Comparison of ENCODE assay signal across 8 cellular contexts in genomic region chr3:50194903-50195500, GRCh38. TPM values are rescaled to one million over a fixed set of nuclear protein-coding genes. Genes with fewer than 3 reads are reported as not detected.
DNase-seq lines count a peak whose midpoint lies in the region; ATAC-seq lines count a peak whose summit lies in the region.

No MANE protein-coding gene starts in this region.

- no peaks in the 10 kb centered on the region for H3K9me3 Mint-ChIP-seq in activated CD4-positive, alpha-beta T cell treated with anti-CD3 and anti-CD28 coated beads, Interleukin-2, amount 10 ng/mL, durations not matched to agents 24 days and 14 days
- no peaks in the 10 kb centered on the region for H3K9me3 Mint-ChIP-seq in stimulated activated memory B cell treated with anti-CD40 and anti-IgM and Interleukin-4, amounts not matched to agents 10 μg/mL and 1 μg/mL and 100 μg/mL, for 72 hours

- intact Hi-C loops in activated CD4-positive, alpha-beta T cell treated with anti-CD3 and anti-CD28 coated beads, Interleukin-2, amount 10 ng/mL, durations not matched to agents 24 days and 14 days (cut with micrococcal nuclease): no loop called here

- no peaks in the 10 kb centered on the region for H3K36me3 Mint-ChIP-seq in activated CD4-positive, alpha-beta T cell treated with anti-CD3 and anti-CD28 coated beads, Interleukin-2, amount 10 ng/mL, durations not matched to agents 24 days and 14 days (ENCODE audit: low read depth)
- H3K36me3 Mint-ChIP-seq in stimulated activated memory B cell treated with anti-CD40 and anti-IgM and Interleukin-4, amounts not matched to agents 10 μg/mL and 1 μg/mL and 100 μg/mL, for 72 hours: no peaks in the 10 kb centered on the region

- H3K27ac Mint-ChIP-seq in activated CD4-positive, alpha-beta T cell treated with anti-CD3 and anti-CD28 coated beads, Interleukin-2, amount 10 ng/mL, durations not matched to agents 24 days and 14 days: no peak overlapping the region
- no peak overlapping the region for H3K27ac Mint-ChIP-seq in stimulated activated memory B cell treated with anti-CD40 and anti-IgM and Interleukin-4, amounts not matched to agents 10 μg/mL and 1 μg/mL and 100 μg/mL, for 72 hours

- ATAC-seq in stimulated activated memory B cell treated with anti-CD40 and anti-IgM and Interleukin-4, amounts not matched to agents 10 μg/mL and 1 μg/mL and 100 μg/mL, for 72 hours: peak; percentile 50
- no peak for ATAC-seq in GM19328 (IDR thresholded peaks at IDR 0.05; ENCODE audit: unreplicated experiment)

- H3K27me3 Mint-ChIP-seq in activated CD4-positive, alpha-beta T cell treated with anti-CD3 and anti-CD28 coated beads, Interleukin-2, amount 10 ng/mL, durations not matched to agents 24 days and 14 days: peaks cover 23% of the 10 kb centered on the region
- H3K27me3 Mint-ChIP-seq in stimulated activated memory B cell treated with anti-CD40 and anti-IgM and Interleukin-4, amounts not matched to agents 10 μg/mL and 1 μg/mL and 100 μg/mL, for 72 hours: peaks cover 31% of the 10 kb centered on the region

- peak overlapping the region; percentile 51 for H3K4me3 Mint-ChIP-seq in activated CD4-positive, alpha-beta T cell treated with anti-CD3 and anti-CD28 coated beads, Interleukin-2, amount 10 ng/mL, durations not matched to agents 24 days and 14 days
- H3K4me3 Mint-ChIP-seq in stimulated activated memory B cell treated with anti-CD40 and anti-IgM and Interleukin-4, amounts not matched to agents 10 μg/mL and 1 μg/mL and 100 μg/mL, for 72 hours: peak overlapping the region; percentile 18

- DNase-seq in DMS53 (lab: John Stamatoyannopoulos, UW): peak; percentile 33
- no peak for DNase-seq in DMS53 treated with DMSO at 0.1 percent for 48 hours (lab: John Stamatoyannopoulos, UW; ENCODE audit: unreplicated experiment)
- DNase-seq in activated CD4-positive, alpha-beta T cell treated with anti-CD3 and anti-CD28 coated beads, Interleukin-2, amount 10 ng/mL, durations not matched to agents 24 days and 14 days: no peak
- DNase-seq in germinal center (ENCODE audit: low spot score): peak; percentile 78
- DNase-seq in NK-92 (lab: John Stamatoyannopoulos, UW; ENCODE audit: unreplicated experiment): no peak
- DNase-seq in NCI-H2081 treated with DMSO at 0.1 percent for 48 hours (lab: John Stamatoyannopoulos, UW): no peak

- H3K4me1 Mint-ChIP-seq in activated CD4-positive, alpha-beta T cell treated with anti-CD3 and anti-CD28 coated beads, Interleukin-2, amount 10 ng/mL, durations not matched to agents 24 days and 14 days: peaks cover 5% of the 10 kb centered on the region
- H3K4me1 Mint-ChIP-seq in stimulated activated memory B cell treated with anti-CD40 and anti-IgM and Interleukin-4, amounts not matched to agents 10 μg/mL and 1 μg/mL and 100 μg/mL, for 72 hours: peaks cover 13% of the 10 kb centered on the region

RNA-seq across cellular contexts. Expression of gene GNAT1, which starts 3.6 kb away (rescaled TPM):
- not detected in 2 replicates for total RNA-seq in activated CD4-positive, alpha-beta T cell treated with anti-CD3 and anti-CD28 coated beads, Interleukin-2, amount 10 ng/mL, durations not matched to agents 24 days and 14 days

RNA-seq across cellular contexts. Expression of gene SLC38A3, which starts 10.1 kb away (rescaled TPM):
- not detected in 2 replicates for total RNA-seq in activated CD4-positive, alpha-beta T cell treated with anti-CD3 and anti-CD28 coated beads, Interleukin-2, amount 10 ng/mL, durations not matched to agents 24 days and 14 days

RNA-seq across cellular contexts. Expression of gene SEMA3F, which starts 39.9 kb away (rescaled TPM):
- 0.14 and 0.31 TPM in 2 replicates for total RNA-seq in activated CD4-positive, alpha-beta T cell treated with anti-CD3 and anti-CD28 coated beads, Interleukin-2, amount 10 ng/mL, durations not matched to agents 24 days and 14 days

RNA-seq across cellular contexts. Expression of gene GNAI2, which starts 41.0 kb away (rescaled TPM):
- total RNA-seq in activated CD4-positive, alpha-beta T cell treated with anti-CD3 and anti-CD28 coated beads, Interleukin-2, amount 10 ng/mL, durations not matched to agents 24 days and 14 days: 225 and 232 TPM in 2 replicates

Comparison
In these comparisons a context has a peak if more than half of its experiments do, and no peak if none do; other contexts are left out.
1. DNase-seq: peak in DMS53 (single experiment) and germinal center (single experiment); none in DMS53 treated with DMSO at 0.1 percent for 48 hours (single experiment), activated CD4-positive, alpha-beta T cell treated with anti-CD3 and anti-CD28 coated beads, Interleukin-2, amount 10 ng/mL, durations not matched to agents 24 days and 14 days (single experiment), NK-92 (single experiment) and NCI-H2081 treated with DMSO at 0.1 percent for 48 hours (single experiment).